ENCODE assay signal across 1 cellular context in the genomic region with DNA sequence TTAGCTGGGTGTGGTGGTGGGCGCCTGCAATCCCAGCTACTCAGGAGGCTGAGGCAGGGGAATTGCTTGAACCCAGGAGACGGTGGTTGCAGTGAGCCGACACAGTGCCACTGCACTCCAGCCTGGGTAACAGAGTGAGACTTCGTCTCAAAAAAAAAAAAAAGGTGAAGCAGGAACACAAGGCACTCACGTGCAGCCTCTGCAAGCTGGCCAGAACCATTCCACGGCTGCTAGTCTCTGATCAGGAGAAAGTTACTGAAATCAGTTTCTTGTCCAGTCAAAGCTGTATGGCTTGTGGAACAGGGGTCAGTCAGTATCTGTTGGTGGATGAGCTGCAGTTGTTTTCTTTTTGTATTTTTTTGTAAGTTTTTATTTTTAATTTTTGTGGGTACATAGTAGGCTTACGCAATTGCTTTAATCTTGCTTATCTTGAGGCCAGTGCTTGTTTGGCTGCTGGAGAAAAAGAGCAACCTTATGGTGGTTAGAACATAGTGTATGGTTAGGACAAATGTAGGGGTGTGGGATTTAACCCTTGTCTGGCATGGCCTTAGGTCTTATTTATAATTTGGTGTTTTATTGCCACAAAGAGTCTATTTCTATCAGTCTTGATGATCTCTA.
TF ChIP-seq lines count a peak whose summit lies in the region.

No MANE protein-coding gene starts in this region.

TF ChIP-seq in GM23338, 12 proteins besides CTCF, POLR2A, EP300 and RAD21 (continued from another document):
- TF ChIP-seq, protein P1, sequence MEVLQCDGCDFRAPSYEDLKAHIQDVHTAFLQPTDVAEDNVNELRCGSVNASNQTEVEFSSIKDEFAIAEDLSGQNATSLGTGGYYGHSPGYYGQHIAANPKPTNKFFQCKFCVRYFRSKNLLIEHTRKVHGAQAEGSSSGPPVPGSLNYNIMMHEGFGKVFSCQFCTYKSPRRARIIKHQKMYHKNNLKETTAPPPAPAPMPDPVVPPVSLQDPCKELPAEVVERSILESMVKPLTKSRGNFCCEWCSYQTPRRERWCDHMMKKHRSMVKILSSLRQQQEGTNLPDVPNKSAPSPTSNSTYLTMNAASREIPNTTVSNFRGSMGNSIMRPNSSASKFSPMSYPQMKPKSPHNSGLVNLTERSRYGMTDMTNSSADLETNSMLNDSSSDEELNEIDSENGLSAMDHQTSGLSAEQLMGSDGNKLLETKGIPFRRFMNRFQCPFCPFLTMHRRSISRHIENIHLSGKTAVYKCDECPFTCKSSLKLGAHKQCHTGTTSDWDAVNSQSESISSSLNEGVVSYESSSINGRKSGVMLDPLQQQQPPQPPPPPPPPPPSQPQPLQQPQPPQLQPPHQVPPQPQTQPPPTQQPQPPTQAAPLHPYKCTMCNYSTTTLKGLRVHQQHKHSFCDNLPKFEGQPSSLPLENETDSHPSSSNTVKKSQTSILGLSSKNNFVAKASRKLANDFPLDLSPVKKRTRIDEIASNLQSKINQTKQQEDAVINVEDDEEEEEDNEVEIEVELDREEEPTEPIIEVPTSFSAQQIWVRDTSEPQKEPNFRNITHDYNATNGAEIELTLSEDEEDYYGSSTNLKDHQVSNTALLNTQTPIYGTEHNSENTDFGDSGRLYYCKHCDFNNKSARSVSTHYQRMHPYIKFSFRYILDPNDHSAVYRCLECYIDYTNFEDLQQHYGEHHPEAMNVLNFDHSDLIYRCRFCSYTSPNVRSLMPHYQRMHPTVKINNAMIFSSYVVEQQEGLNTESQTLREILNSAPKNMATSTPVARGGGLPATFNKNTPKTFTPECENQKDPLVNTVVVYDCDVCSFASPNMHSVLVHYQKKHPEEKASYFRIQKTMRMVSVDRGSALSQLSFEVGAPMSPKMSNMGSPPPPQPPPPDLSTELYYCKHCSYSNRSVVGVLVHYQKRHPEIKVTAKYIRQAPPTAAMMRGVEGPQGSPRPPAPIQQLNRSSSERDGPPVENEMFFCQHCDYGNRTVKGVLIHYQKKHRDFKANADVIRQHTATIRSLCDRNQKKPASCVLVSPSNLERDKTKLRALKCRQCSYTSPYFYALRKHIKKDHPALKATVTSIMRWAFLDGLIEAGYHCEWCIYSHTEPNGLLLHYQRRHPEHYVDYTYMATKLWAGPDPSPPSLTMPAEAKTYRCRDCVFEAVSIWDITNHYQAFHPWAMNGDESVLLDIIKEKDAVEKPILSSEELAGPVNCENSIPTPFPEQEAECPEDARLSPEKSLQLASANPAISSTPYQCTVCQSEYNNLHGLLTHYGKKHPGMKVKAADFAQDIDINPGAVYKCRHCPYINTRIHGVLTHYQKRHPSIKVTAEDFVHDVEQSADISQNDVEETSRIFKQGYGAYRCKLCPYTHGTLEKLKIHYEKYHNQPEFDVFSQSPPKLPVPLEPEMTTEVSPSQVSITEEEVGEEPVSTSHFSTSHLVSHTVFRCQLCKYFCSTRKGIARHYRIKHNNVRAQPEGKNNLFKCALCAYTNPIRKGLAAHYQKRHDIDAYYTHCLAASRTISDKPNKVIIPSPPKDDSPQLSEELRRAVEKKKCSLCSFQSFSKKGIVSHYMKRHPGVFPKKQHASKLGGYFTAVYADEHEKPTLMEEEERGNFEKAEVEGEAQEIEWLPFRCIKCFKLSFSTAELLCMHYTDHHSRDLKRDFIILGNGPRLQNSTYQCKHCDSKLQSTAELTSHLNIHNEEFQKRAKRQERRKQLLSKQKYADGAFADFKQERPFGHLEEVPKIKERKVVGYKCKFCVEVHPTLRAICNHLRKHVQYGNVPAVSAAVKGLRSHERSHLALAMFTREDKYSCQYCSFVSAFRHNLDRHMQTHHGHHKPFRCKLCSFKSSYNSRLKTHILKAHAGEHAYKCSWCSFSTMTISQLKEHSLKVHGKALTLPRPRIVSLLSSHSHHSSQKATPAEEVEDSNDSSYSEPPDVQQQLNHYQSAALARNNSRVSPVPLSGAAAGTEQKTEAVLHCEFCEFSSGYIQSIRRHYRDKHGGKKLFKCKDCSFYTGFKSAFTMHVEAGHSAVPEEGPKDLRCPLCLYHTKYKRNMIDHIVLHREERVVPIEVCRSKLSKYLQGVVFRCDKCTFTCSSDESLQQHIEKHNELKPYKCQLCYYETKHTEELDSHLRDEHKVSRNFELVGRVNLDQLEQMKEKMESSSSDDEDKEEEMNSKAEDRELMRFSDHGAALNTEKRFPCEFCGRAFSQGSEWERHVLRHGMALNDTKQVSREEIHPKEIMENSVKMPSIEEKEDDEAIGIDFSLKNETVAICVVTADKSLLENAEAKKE (CRISPR knock-in tag; IDR thresholded peaks at IDR 0.05) = no peak
- no peak for TF ChIP-seq ZNF331 (CRISPR knock-in tag; IDR thresholded peaks at IDR 0.05; ENCODE audit: low read depth)
- TF ChIP-seq, protein P2, sequence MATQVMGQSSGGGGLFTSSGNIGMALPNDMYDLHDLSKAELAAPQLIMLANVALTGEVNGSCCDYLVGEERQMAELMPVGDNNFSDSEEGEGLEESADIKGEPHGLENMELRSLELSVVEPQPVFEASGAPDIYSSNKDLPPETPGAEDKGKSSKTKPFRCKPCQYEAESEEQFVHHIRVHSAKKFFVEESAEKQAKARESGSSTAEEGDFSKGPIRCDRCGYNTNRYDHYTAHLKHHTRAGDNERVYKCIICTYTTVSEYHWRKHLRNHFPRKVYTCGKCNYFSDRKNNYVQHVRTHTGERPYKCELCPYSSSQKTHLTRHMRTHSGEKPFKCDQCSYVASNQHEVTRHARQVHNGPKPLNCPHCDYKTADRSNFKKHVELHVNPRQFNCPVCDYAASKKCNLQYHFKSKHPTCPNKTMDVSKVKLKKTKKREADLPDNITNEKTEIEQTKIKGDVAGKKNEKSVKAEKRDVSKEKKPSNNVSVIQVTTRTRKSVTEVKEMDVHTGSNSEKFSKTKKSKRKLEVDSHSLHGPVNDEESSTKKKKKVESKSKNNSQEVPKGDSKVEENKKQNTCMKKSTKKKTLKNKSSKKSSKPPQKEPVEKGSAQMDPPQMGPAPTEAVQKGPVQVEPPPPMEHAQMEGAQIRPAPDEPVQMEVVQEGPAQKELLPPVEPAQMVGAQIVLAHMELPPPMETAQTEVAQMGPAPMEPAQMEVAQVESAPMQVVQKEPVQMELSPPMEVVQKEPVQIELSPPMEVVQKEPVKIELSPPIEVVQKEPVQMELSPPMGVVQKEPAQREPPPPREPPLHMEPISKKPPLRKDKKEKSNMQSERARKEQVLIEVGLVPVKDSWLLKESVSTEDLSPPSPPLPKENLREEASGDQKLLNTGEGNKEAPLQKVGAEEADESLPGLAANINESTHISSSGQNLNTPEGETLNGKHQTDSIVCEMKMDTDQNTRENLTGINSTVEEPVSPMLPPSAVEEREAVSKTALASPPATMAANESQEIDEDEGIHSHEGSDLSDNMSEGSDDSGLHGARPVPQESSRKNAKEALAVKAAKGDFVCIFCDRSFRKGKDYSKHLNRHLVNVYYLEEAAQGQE (IDR thresholded peaks at IDR 0.05; ENCODE audit: unreplicated experiment) = no peak
